Comparison of ENCODE assay signal across 20 cellular contexts in genomic region chr10:9762966-9763656, GRCh38.
A peak's percentile ranks its signal among the peaks of the same experiment; 100 is the strongest.
DNase-seq lines count a peak whose midpoint lies in the region; ATAC-seq, FAIRE-seq and TF ChIP-seq lines count a peak whose summit lies in the region.
"Had no signal": no experiment of that assay in that cellular context is flagged by ENCODE, and none has a peak within 500 bp of the region (broad histone marks: within the 10 kb centered on the region; RNA-seq: fewer than 3 reads in every experiment).

No MANE protein-coding gene starts in this region.

- H3K4me3 Mint-ChIP-seq in astrocyte (ENCODE audit: unreplicated experiment) = no peak overlapping the region
- H3K4me3 Mint-ChIP-seq: activated T-cell treated with anti-CD3 and anti-CD28 coated beads, Interleukin-2, amount 50 U/mL, for 72 hours; T-helper 2 cell treated with Interferon-gamma antibody and Interleukin-4, amounts not matched to agents 5 μg/mL and 100 μg/mL, for 36 hours had no signal

- H3K4me3 ChIP-seq in astrocyte (ENCODE audit: insufficient read depth, low read depth, low read length) (no peak overlapping the region), mesenchymal stem cell (ENCODE audit: insufficient read depth in 1 of 2, low read depth in 1 of 2, low read length in 2 of 2) (no peak overlapping the region), esophagus squamous epithelium (no peak overlapping the region)
- H3K4me3 ChIP-seq: BLaER1 treated with 17β-estradiol and CSF1 and Interleukin-3, amounts not matched to agents 10 nM and 100 nM; GM12878; prostate gland; tibial nerve had no signal

- H3K9me3 Mint-ChIP-seq in astrocyte (ENCODE audit: unreplicated experiment) = peaks cover 6% of the 10 kb centered on the region
- H3K9me3 Mint-ChIP-seq: T-helper 2 cell treated with Interferon-gamma antibody and Interleukin-4, amounts not matched to agents 5 μg/mL and 100 μg/mL, for 36 hours had no signal

- FAIRE-seq in astrocyte (lab: Jason Lieb, UNC) = peak; percentile 72
- FAIRE-seq: GM12878 had no signal

- H2AFZ ChIP-seq in astrocyte (ENCODE audit: low read depth, low read length) (no peak overlapping the region), mesenchymal stem cell (ENCODE audit: low read depth, low read length) (no peak overlapping the region)

- H4K91ac ChIP-seq in mesenchymal stem cell (ENCODE audit: low read length) = no peak overlapping the region

- no peak overlapping the region for H3K4ac ChIP-seq in mesenchymal stem cell (ENCODE audit: low read depth in 1 of 2, low read length in 2 of 2)

- no peaks in the 10 kb centered on the region for H4K20me1 ChIP-seq in astrocyte (ENCODE audit: insufficient read depth, low read length)
- H4K20me1 ChIP-seq: BLaER1 treated with 17β-estradiol and CSF1 and Interleukin-3, amounts not matched to agents 10 nM and 100 nM had no signal

- no peaks in the 10 kb centered on the region for H3K36me3 Mint-ChIP-seq in astrocyte (ENCODE audit: low read depth, unreplicated experiment)

- no peak overlapping the region for H2BK12ac ChIP-seq in mesenchymal stem cell (ENCODE audit: low read length in 2 of 2)

- TF ChIP-seq POLR2A in esophagus squamous epithelium (IDR thresholded peaks at IDR 0.05) = no peak

- H4K8ac ChIP-seq in mesenchymal stem cell (ENCODE audit: low read length) = no peak overlapping the region

- 68% methylated on average over 7 of the region's 7 CpGs for WGBS in mesenchymal stem cell
- 47 to 53% methylated on average over 7 of the region's 7 CpGs for WGBS in esophagus squamous epithelium, 2 donors

- H3K4me2 ChIP-seq in astrocyte (ENCODE audit: low read length) = peak overlapping the region; percentile 73
- H3K4me2 ChIP-seq in mesenchymal stem cell (ENCODE audit: low read length, poor library complexity, severe bottlenecking) = no peak overlapping the region
- H3K4me2 ChIP-seq: BLaER1 treated with 17β-estradiol and CSF1 and Interleukin-3, amounts not matched to agents 10 nM and 100 nM had no signal

- peak; percentile 70 for DNase-seq in AG09319 (ENCODE audit: extremely low read depth, low read depth)
- DNase-seq in HS-5 (ENCODE audit: low read depth) = peak; percentile 83
- DNase-seq in astrocyte (ENCODE audit: low read depth) = peak; percentile 93
- DNase-seq in mesenchymal stem cell = peak; percentile 24
- no peak for DNase-seq in esophagus squamous epithelium (lab: John Stamatoyannopoulos, UW)
- no peak for DNase-seq in G401 (ENCODE audit: low spot score)
- DNase-seq: activated T-cell treated with anti-CD3 and anti-CD28 coated beads, Interleukin-2, amount 50 U/mL, for 72 hours; anterior cingulate cortex; islet precursor cell; NCI-H1694; NCI-H526 treated with DMSO at 0.1 percent for 48 hours; stimulated activated CD4-positive, alpha-beta T cell treated with anti-CD3 and anti-CD28 coated beads, Interleukin-2, amount 100 ng/mL, for 24 hours; stimulated activated CD8-positive, alpha-beta memory T cell treated with anti-CD3 and anti-CD28 coated beads, Interleukin-4, amount 100 ng/mL, for 48 hours had no signal

- H3K23ac ChIP-seq in mesenchymal stem cell (ENCODE audit: low read length in 2 of 2) = no peak overlapping the region

- no peak overlapping the region for H2BK120ac ChIP-seq in mesenchymal stem cell (ENCODE audit: low read depth, low read length)

- no peak for TF ChIP-seq CTCF in AG09319 (IDR thresholded peaks at IDR 0.05; ENCODE audit: low read depth, low read length)
- TF ChIP-seq CTCF in astrocyte (IDR thresholded peaks at IDR 0.05; ENCODE audit: insufficient read depth, low read depth, low read length) = no peak
- TF ChIP-seq CTCF in esophagus squamous epithelium (IDR thresholded peaks at IDR 0.05) = no peak

- peaks cover 7% of the 10 kb centered on the region for H3K4me1 Mint-ChIP-seq in astrocyte (ENCODE audit: low read depth, unreplicated experiment)

- H2BK5ac ChIP-seq in mesenchymal stem cell (ENCODE audit: low read depth, low read length, poor library complexity, severe bottlenecking) = no peak overlapping the region

- H3K14ac ChIP-seq in mesenchymal stem cell (ENCODE audit: low read length in 2 of 2) = no peak overlapping the region

- in situ Hi-C loops in G401 (cut with HindIII; ENCODE audit: low sequenced_read_pairs) = no loop called here

- H3K79me1 ChIP-seq in mesenchymal stem cell (replicated peaks; ENCODE audit: low read length, poor library complexity, severe bottlenecking) = no peaks in the 10 kb centered on the region

- no peaks in the 10 kb centered on the region for H3K79me2 ChIP-seq in astrocyte (ENCODE audit: insufficient read depth, low read length)

- intact Hi-C loops in esophagus squamous epithelium (cut with DNase I) = no loop called here

- H3K9me3 ChIP-seq in astrocyte (ENCODE audit: insufficient read depth, low read depth, low read length) (no peaks in the 10 kb centered on the region), mesenchymal stem cell (ENCODE audit: control insufficient read depth, low read length) (peaks cover 11% of the 10 kb centered on the region), esophagus squamous epithelium (peaks cover 0 to 3% (median 0%) of the 10 kb centered on the region in 3 donors)
- H3K9me3 ChIP-seq: BLaER1 treated with 17β-estradiol and CSF1 and Interleukin-3, amounts not matched to agents 10 nM and 100 nM; prostate gland; tibial nerve had no signal

- H2AK5ac ChIP-seq in mesenchymal stem cell (ENCODE audit: low read length, severe bottlenecking) = no peak overlapping the region

- H3K36me3 ChIP-seq in astrocyte (ENCODE audit: insufficient read depth, low read length) (no peaks in the 10 kb centered on the region), mesenchymal stem cell (ENCODE audit: control insufficient read depth in 1 of 2, insufficient read depth in 2 of 2, low read depth in 1 of 2, low read length in 2 of 2) (no peaks in the 10 kb centered on the region), esophagus squamous epithelium (no peaks in the 10 kb centered on the region)
- H3K36me3 ChIP-seq: BLaER1 treated with 17β-estradiol and CSF1 and Interleukin-3, amounts not matched to agents 10 nM and 100 nM; prostate gland; tibial nerve had no signal

- H3K27ac Mint-ChIP-seq in astrocyte (ENCODE audit: unreplicated experiment) = no peak overlapping the region
- H3K27ac Mint-ChIP-seq: activated T-cell treated with anti-CD3 and anti-CD28 coated beads, Interleukin-2, amount 50 U/mL, for 72 hours; T-helper 2 cell treated with Interferon-gamma antibody and Interleukin-4, amounts not matched to agents 5 μg/mL and 100 μg/mL, for 36 hours had no signal

- H3K27ac ChIP-seq in astrocyte (ENCODE audit: low read depth, low read length) (peak overlapping the region; percentile 88), mesenchymal stem cell (ENCODE audit: low read length, poor library complexity, severe bottlenecking) (no peak overlapping the region), esophagus squamous epithelium (no peak overlapping the region)
- H3K27ac ChIP-seq: BLaER1 treated with 17β-estradiol and CSF1 and Interleukin-3, amounts not matched to agents 10 nM and 100 nM; prostate gland; tibial nerve had no signal

- no peaks in the 10 kb centered on the region for H3K27me3 ChIP-seq in astrocyte (ENCODE audit: insufficient read depth, low read length)
- H3K27me3 ChIP-seq in mesenchymal stem cell (ENCODE audit: control insufficient read depth in 1 of 2, insufficient read depth in 1 of 2, low read length in 2 of 2) = no peaks in the 10 kb centered on the region
- H3K27me3 ChIP-seq in esophagus squamous epithelium = no peaks in the 10 kb centered on the region
- H3K27me3 ChIP-seq: BLaER1 treated with 17β-estradiol and CSF1 and Interleukin-3, amounts not matched to agents 10 nM and 100 nM; tibial nerve had no signal

- ATAC-seq in GM18511 (IDR thresholded peaks at IDR 0.05; ENCODE audit: unreplicated experiment) (no peak), GM21786 (IDR thresholded peaks at IDR 0.05; ENCODE audit: unreplicated experiment) (no peak)
- ATAC-seq: activated T-cell treated with anti-CD3 and anti-CD28 coated beads, Interleukin-2, amount 50 U/mL, for 72 hours; GM12878 had no signal

- H3K9ac ChIP-seq in astrocyte (ENCODE audit: low read length) = peak overlapping the region; percentile 64
- H3K9ac ChIP-seq in mesenchymal stem cell (ENCODE audit: low read length) = peak overlapping the region; percentile 9
- H3K9ac ChIP-seq: BLaER1 treated with 17β-estradiol and CSF1 and Interleukin-3, amounts not matched to agents 10 nM and 100 nM had no signal

- H3K4me1 ChIP-seq in astrocyte (ENCODE audit: insufficient read depth, low read length) = peaks cover 16% of the 10 kb centered on the region
- no peaks in the 10 kb centered on the region for H3K4me1 ChIP-seq in mesenchymal stem cell (ENCODE audit: control insufficient read depth, insufficient read depth, low read depth, low read length)
- H3K4me1 ChIP-seq in esophagus squamous epithelium = no peaks in the 10 kb centered on the region
- H3K4me1 ChIP-seq: BLaER1 treated with 17β-estradiol and CSF1 and Interleukin-3, amounts not matched to agents 10 nM and 100 nM; prostate gland; tibial nerve had no signal

- no peaks in the 10 kb centered on the region for H3K27me3 Mint-ChIP-seq in astrocyte (ENCODE audit: low read depth, unreplicated experiment)

- no peak overlapping the region for H3K18ac ChIP-seq in mesenchymal stem cell (ENCODE audit: low read depth in 1 of 2, low read length in 2 of 2)

- no peak overlapping the region for H2BK15ac ChIP-seq in mesenchymal stem cell (ENCODE audit: low read depth, poor library complexity, severe bottlenecking)

Comparison
In these comparisons a context has a peak if more than half of its experiments do, and no peak if none do; other contexts are left out.
1. DNase-seq: peak in AG09319 (single experiment), HS-5 (single experiment), astrocyte (single experiment) and mesenchymal stem cell (single experiment); none in esophagus squamous epithelium (single experiment) and G401 (single experiment).